In genomic region chr14:30620178-30620577, GRCh38 we compare ENCODE assay signal across 8 cellular contexts.
DNase-seq lines count a peak whose midpoint lies in the region; ATAC-seq and TF ChIP-seq lines count a peak whose summit lies in the region.

No MANE protein-coding gene starts in this region.

- TF ChIP-seq CTCF in RWPE1 (conservative IDR thresholded peaks at IDR 0.05; ENCODE audit: low read depth), result no peak

- POLR2A ChIA-PET in RWPE1 (lab: Yijun Ruan, JAX; ENCODE audit: low non-redundant PET), result no interaction called here

- ATAC-seq in GM18907 (IDR thresholded peaks at IDR 0.05; ENCODE audit: unreplicated experiment) (peak; percentile 57), HG02981 (IDR thresholded peaks at IDR 0.05; ENCODE audit: unreplicated experiment) (peak; percentile 40)

- CTCF ChIA-PET in RWPE1 (lab: Yijun Ruan, JAX), result no interaction called here

- peak overlapping the region; percentile 56 for H3K27ac ChIP-seq in RWPE1

- DNase-seq in RWPE1 (ENCODE audit: low spot score) (peak; percentile 30), kidney tubule cell (ENCODE audit: low spot score) (peak; percentile 25), DMS53 (lab: John Stamatoyannopoulos, UW) (no peak), pons (ENCODE audit: low spot score) (no peak), NCI-H2171 (lab: John Stamatoyannopoulos, UW) (no peak)
- no peak for DNase-seq in activated CD8-positive, alpha-beta memory T cell treated with anti-CD3 and anti-CD28 coated beads for 24 hours

Comparison
In these comparisons a context has a peak if more than half of its experiments do, and no peak if none do; other contexts are left out.
1. DNase-seq: peak in RWPE1 (single experiment) and kidney tubule cell (single experiment); none in DMS53 (single experiment), pons (single experiment), activated CD8-positive, alpha-beta memory T cell treated with anti-CD3 and anti-CD28 coated beads for 24 hours (single experiment) and NCI-H2171 (single experiment).